19 cellular contexts compared by ENCODE assay signal in the genomic region with DNA sequence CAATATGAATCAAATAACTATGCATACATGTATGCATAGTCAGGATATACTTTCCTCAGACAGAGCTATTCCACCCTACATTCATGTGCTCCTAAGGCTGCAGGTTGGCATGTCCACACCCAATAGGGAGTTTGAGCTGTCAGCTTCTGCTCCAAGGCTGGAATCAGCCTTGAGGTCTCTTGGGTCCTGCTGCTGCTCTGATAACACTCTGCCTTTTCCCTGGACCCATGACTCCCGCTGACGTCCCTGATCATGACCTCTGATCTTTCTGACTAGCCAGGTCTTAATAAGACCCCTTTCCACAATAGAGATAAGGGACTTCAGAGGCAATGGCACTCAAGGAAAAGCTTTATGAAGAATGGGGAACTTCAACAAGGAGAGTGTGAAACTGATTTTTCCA.
"Had no signal": no experiment of that assay in that cellular context is flagged by ENCODE, and none has a peak within 500 bp of the region (broad histone marks: within the 10 kb centered on the region; RNA-seq: fewer than 3 reads in every experiment).

No MANE protein-coding gene starts in this region.

- H3K9me3 Mint-ChIP-seq: natural killer cell treated with Interleukin-12 subunit alpha and Interleukin-12 subunit beta and Interleukin-15 and Interleukin-18, amount 100 ng/mL, for 72 hours; neural progenitor cell; stimulated activated effector memory CD8-positive, alpha-beta T cell treated with anti-CD3 and anti-CD28 coated beads, Interleukin-12 subunit alpha, Interleukin-12 subunit beta, amount 100 ng/mL, for 72 hours had no signal

- H3K9me3 ChIP-seq: heart left ventricle, mucosa of descending colon, ovary, right lobe of liver, tibial nerve had no signal

- H3K27ac Mint-ChIP-seq: natural killer cell treated with Interleukin-12 subunit alpha and Interleukin-12 subunit beta and Interleukin-15 and Interleukin-18, amount 100 ng/mL, for 72 hours; neural progenitor cell; stimulated activated effector memory CD8-positive, alpha-beta T cell treated with anti-CD3 and anti-CD28 coated beads, Interleukin-12 subunit alpha, Interleukin-12 subunit beta, amount 100 ng/mL, for 72 hours had no signal

- H3K9ac ChIP-seq: neural progenitor cell had no signal

- H3K4me3 ChIP-seq: dorsolateral prefrontal cortex, heart left ventricle, mucosa of descending colon, neural progenitor cell, ovary, right lobe of liver, tibial nerve had no signal

- H3K27ac ChIP-seq: neural progenitor cell, right lobe of liver, tibial nerve had no signal

- ATAC-seq: heart left ventricle; mucosa of descending colon; natural killer cell treated with Interleukin-12 subunit alpha and Interleukin-12 subunit beta and Interleukin-15 and Interleukin-18, amount 100 ng/mL, for 72 hours; right lobe of liver; stimulated activated effector memory CD8-positive, alpha-beta T cell treated with anti-CD3 and anti-CD28 coated beads, Interleukin-12 subunit alpha, Interleukin-12 subunit beta, amount 100 ng/mL, for 72 hours; stimulated activated naive CD8-positive, alpha-beta T cell treated with anti-CD3 and anti-CD28 coated beads, Interleukin-15, Interleukin-2, amounts not matched to agents 100 U/mL and 50 U/mL, for 24 hours had no signal

- H3K4me2 ChIP-seq: neural progenitor cell had no signal

- H3K36me3 ChIP-seq: heart left ventricle, neural progenitor cell, ovary, right lobe of liver, tibial nerve had no signal

- H2AFZ ChIP-seq: neural progenitor cell had no signal

- H3K36me3 Mint-ChIP-seq: natural killer cell treated with Interleukin-12 subunit alpha and Interleukin-12 subunit beta and Interleukin-15 and Interleukin-18, amount 100 ng/mL, for 72 hours had no signal

- H3K4me3 Mint-ChIP-seq: natural killer cell treated with Interleukin-12 subunit alpha and Interleukin-12 subunit beta and Interleukin-15 and Interleukin-18, amount 100 ng/mL, for 72 hours; neural progenitor cell; stimulated activated effector memory CD8-positive, alpha-beta T cell treated with anti-CD3 and anti-CD28 coated beads, Interleukin-12 subunit alpha, Interleukin-12 subunit beta, amount 100 ng/mL, for 72 hours had no signal

- DNase-seq: cortex of kidney; dorsolateral prefrontal cortex; effector CD8-positive, alpha-beta T cell; foreskin melanocyte; heart left ventricle; hippocampal formation; kidney glomerular epithelial cell; mammary epithelial cell; mucosa of descending colon; nucleus accumbens; right lobe of liver; stimulated activated CD4-positive, alpha-beta T cell treated with anti-CD3 and anti-CD28 coated beads, Interleukin-4, amount 100 ng/mL, for 1 hour; stimulated activated CD8-positive, alpha-beta memory T cell treated with anti-CD3 and anti-CD28 coated beads, Interleukin-4, amount 100 ng/mL, for 48 hours; stimulated activated naive CD8-positive, alpha-beta T cell treated with anti-CD3 and anti-CD28 coated beads, Interleukin-15, Interleukin-2, amounts not matched to agents 100 U/mL and 50 U/mL, for 24 hours had no signal

- H3K27me3 Mint-ChIP-seq: natural killer cell treated with Interleukin-12 subunit alpha and Interleukin-12 subunit beta and Interleukin-15 and Interleukin-18, amount 100 ng/mL, for 72 hours had no signal

- H3K27me3 ChIP-seq: dorsolateral prefrontal cortex, ovary, right lobe of liver, tibial nerve had no signal
